Comparison of ENCODE assay signal across 20 cellular contexts in genomic region chr7:125195156-125195555, GRCh38.
DNase-seq lines count a peak whose midpoint lies in the region; ATAC-seq, FAIRE-seq and TF ChIP-seq lines count a peak whose summit lies in the region.
"Had no signal": no experiment of that assay in that cellular context is flagged by ENCODE, and none has a peak within 500 bp of the region (broad histone marks: within the 10 kb centered on the region; RNA-seq: fewer than 3 reads in every experiment).

No MANE protein-coding gene starts in this region.

- TF ChIP-seq CTCF in astrocyte (IDR thresholded peaks at IDR 0.05; ENCODE audit: insufficient read depth, low read depth, low read length) = no peak
- TF ChIP-seq CTCF in choroid plexus epithelial cell (conservative IDR thresholded peaks at IDR 0.05; ENCODE audit: low read depth, low read length) = no peak

- no peak overlapping the region for H3K4ac ChIP-seq in mesenchymal stem cell (ENCODE audit: low read depth in 1 of 2, low read length in 2 of 2)

- H3K79me2 ChIP-seq in astrocyte (ENCODE audit: insufficient read depth, low read length) = no peaks in the 10 kb centered on the region

- H3K27ac Mint-ChIP-seq in astrocyte (ENCODE audit: unreplicated experiment) = peak overlapping the region; percentile 48
- H3K27ac Mint-ChIP-seq: GM23338 had no signal

- H2AK5ac ChIP-seq in mesenchymal stem cell (ENCODE audit: low read length, severe bottlenecking) = no peak overlapping the region

- no peaks in the 10 kb centered on the region for H3K36me3 Mint-ChIP-seq in astrocyte (ENCODE audit: low read depth, unreplicated experiment)

- no peak overlapping the region for H3K4me2 ChIP-seq in astrocyte (ENCODE audit: low read length)
- H3K4me2 ChIP-seq in mesenchymal stem cell (ENCODE audit: low read length, poor library complexity, severe bottlenecking) = no peak overlapping the region
- H3K4me2 ChIP-seq: GM23338 had no signal

- H2BK15ac ChIP-seq in mesenchymal stem cell (ENCODE audit: low read depth, poor library complexity, severe bottlenecking) = no peak overlapping the region

- H3K27ac ChIP-seq in astrocyte (ENCODE audit: low read depth, low read length) (no peak overlapping the region), mesenchymal stem cell (ENCODE audit: low read length, poor library complexity, severe bottlenecking) (no peak overlapping the region)
- H3K27ac ChIP-seq: C4-2B, Peyer's patch had no signal

- H2BK5ac ChIP-seq in mesenchymal stem cell (ENCODE audit: low read depth, low read length, poor library complexity, severe bottlenecking) = no peak overlapping the region

- no peaks in the 10 kb centered on the region for H3K79me1 ChIP-seq in mesenchymal stem cell (replicated peaks; ENCODE audit: low read length, poor library complexity, severe bottlenecking)

- H2AFZ ChIP-seq in astrocyte (ENCODE audit: low read depth, low read length) (no peak overlapping the region), mesenchymal stem cell (ENCODE audit: low read depth, low read length) (no peak overlapping the region)
- H2AFZ ChIP-seq: GM23338 had no signal

- no peak overlapping the region for H3K23ac ChIP-seq in mesenchymal stem cell (ENCODE audit: low read length in 2 of 2)

- H3K4me1 ChIP-seq in astrocyte (ENCODE audit: insufficient read depth, low read length) (no peaks in the 10 kb centered on the region), mesenchymal stem cell (ENCODE audit: control insufficient read depth, insufficient read depth, low read depth, low read length) (no peaks in the 10 kb centered on the region)
- H3K4me1 ChIP-seq: Peyer's patch had no signal

- H3K4me3 ChIP-seq in astrocyte (ENCODE audit: insufficient read depth, low read depth, low read length) = no peak overlapping the region
- no peak overlapping the region for H3K4me3 ChIP-seq in choroid plexus epithelial cell (ENCODE audit: low read depth, low read length)
- H3K4me3 ChIP-seq in mesenchymal stem cell (ENCODE audit: insufficient read depth in 1 of 2, low read depth in 1 of 2, low read length in 2 of 2) = no peak overlapping the region
- H3K4me3 ChIP-seq: GM23338, K562, Peyer's patch had no signal

- H3K27me3 Mint-ChIP-seq in astrocyte (ENCODE audit: low read depth, unreplicated experiment) = no peaks in the 10 kb centered on the region

- peaks cover 20% of the 10 kb centered on the region for H3K4me1 Mint-ChIP-seq in astrocyte (ENCODE audit: low read depth, unreplicated experiment)

- H3K9me3 ChIP-seq in astrocyte (ENCODE audit: insufficient read depth, low read depth, low read length) = no peaks in the 10 kb centered on the region
- peaks cover 3% of the 10 kb centered on the region for H3K9me3 ChIP-seq in mesenchymal stem cell (ENCODE audit: control insufficient read depth, low read length)
- H3K9me3 ChIP-seq: Peyer's patch had no signal

- H3K36me3 ChIP-seq in astrocyte (ENCODE audit: insufficient read depth, low read length) (no peaks in the 10 kb centered on the region), mesenchymal stem cell (ENCODE audit: control insufficient read depth in 1 of 2, insufficient read depth in 2 of 2, low read depth in 1 of 2, low read length in 2 of 2) (no peaks in the 10 kb centered on the region)
- H3K36me3 ChIP-seq: Peyer's patch had no signal

- no peak overlapping the region for H3K14ac ChIP-seq in mesenchymal stem cell (ENCODE audit: low read length in 2 of 2)

- no peak overlapping the region for H2BK120ac ChIP-seq in mesenchymal stem cell (ENCODE audit: low read depth, low read length)

- 80% methylated on average over 1 of the region's 1 CpG for WGBS in mesenchymal stem cell

- no peaks in the 10 kb centered on the region for H4K20me1 ChIP-seq in astrocyte (ENCODE audit: insufficient read depth, low read length)

- H3K4me3 Mint-ChIP-seq in astrocyte (ENCODE audit: unreplicated experiment) = no peak overlapping the region
- H3K4me3 Mint-ChIP-seq: GM23338 had no signal

- H4K91ac ChIP-seq in mesenchymal stem cell (ENCODE audit: low read length) = no peak overlapping the region

- ATAC-seq in HG02642 (IDR thresholded peaks at IDR 0.05; ENCODE audit: poor library complexity, unreplicated experiment) = no peak
- ATAC-seq: GM23338, K562, Right ventricle myocardium inferior had no signal

- DNase-seq in astrocyte (ENCODE audit: low read depth) (peak; percentile 34), choroid plexus epithelial cell (ENCODE audit: low read depth) (peak; percentile 64), mesenchymal stem cell (peak; percentile 13), HTR-8/SVneo (ENCODE audit: insufficient read length, low spot score) (no peak), NCI-H1436 treated with DMSO at 0.1 percent for 48 hours (lab: John Stamatoyannopoulos, UW) (no peak)
- DNase-seq in activated naive CD4-positive, alpha-beta T cell treated with anti-CD3 and anti-CD28 coated beads, Interleukin-2, amount 50 U/mL, for 16 hours = no peak
- DNase-seq: ACHN, AML-193, MV-4-11, NCI-H187 treated with DMSO at 0.1 percent for 48 hours, NCI-H345, NCI-H524 treated with DMSO at 0.1 percent for 48 hours, Peyer's patch had no signal

- H2BK12ac ChIP-seq in mesenchymal stem cell (ENCODE audit: low read length in 2 of 2) = no peak overlapping the region

- H3K9me3 Mint-ChIP-seq in astrocyte (ENCODE audit: unreplicated experiment) = peaks cover 3% of the 10 kb centered on the region

- FAIRE-seq in astrocyte (lab: Jason Lieb, UNC) (no peak), HTR-8/SVneo (lab: Jason Lieb, UNC) (no peak)
- FAIRE-seq: D721Med, GM12891, K562 had no signal

- H3K27me3 ChIP-seq in astrocyte (ENCODE audit: insufficient read depth, low read length) = no peaks in the 10 kb centered on the region
- no peaks in the 10 kb centered on the region for H3K27me3 ChIP-seq in mesenchymal stem cell (ENCODE audit: control insufficient read depth in 1 of 2, insufficient read depth in 1 of 2, low read length in 2 of 2)
- H3K27me3 ChIP-seq: Peyer's patch had no signal

- no peak overlapping the region for H3K9ac ChIP-seq in astrocyte (ENCODE audit: low read length)
- no peak overlapping the region for H3K9ac ChIP-seq in mesenchymal stem cell (ENCODE audit: low read length)

- H4K8ac ChIP-seq in mesenchymal stem cell (ENCODE audit: low read length) = no peak overlapping the region

- no peak overlapping the region for H3K18ac ChIP-seq in mesenchymal stem cell (ENCODE audit: low read depth in 1 of 2, low read length in 2 of 2)

Comparison
In these comparisons a context has a peak if more than half of its experiments do, and no peak if none do; other contexts are left out.
1. DNase-seq: peak in astrocyte (single experiment), choroid plexus epithelial cell (single experiment) and mesenchymal stem cell (single experiment); none in activated naive CD4-positive, alpha-beta T cell treated with anti-CD3 and anti-CD28 coated beads, Interleukin-2, amount 50 U/mL, for 16 hours (single experiment), HTR-8/SVneo (single experiment) and NCI-H1436 treated with DMSO at 0.1 percent for 48 hours (single experiment).